ENCODE assay signal across 15 cellular contexts in genomic region chr9:109801484-109801883, GRCh38.
"Had no signal": no experiment of that assay in that cellular context is flagged by ENCODE, and none has a peak within 500 bp of the region (broad histone marks: within the 10 kb centered on the region; RNA-seq: fewer than 3 reads in every experiment).

No MANE protein-coding gene starts in this region.

- H3K9me3 ChIP-seq: prostate gland, sigmoid colon, testis had no signal

- H3K4me1 ChIP-seq: parathyroid adenoma, prostate gland, testis had no signal

- H3K36me3 ChIP-seq: prostate gland, sigmoid colon had no signal

- H3K4me3 ChIP-seq: lung, prostate gland, sigmoid colon, skin epidermis, testis had no signal

- H3K27me3 ChIP-seq: sigmoid colon, testis had no signal

- DNase-seq: effector memory CD4-positive, alpha-beta T cell; mesendoderm; naive B cell; occipital lobe; sigmoid colon; stimulated activated CD4-positive, alpha-beta T cell treated with anti-CD3 and anti-CD28 coated beads, Interleukin-2, amount 100 ng/mL, for 24 hours; stimulated activated CD4-positive, alpha-beta T cell treated with anti-CD3 and anti-CD28 coated beads, Interleukin-4, amount 100 ng/mL, for 4 hours; stimulated activated naive B cell treated with anti-CD40 and anti-IgM and Interleukin-4, amounts not matched to agents 10 μg/mL and 1 μg/mL and 100 μg/mL, for 72 hours; stimulated activated naive CD8-positive, alpha-beta T cell treated with anti-CD3 and anti-CD28 coated beads, Interleukin-15, amount 100 ng/mL, for 72 hours; testis had no signal

- ATAC-seq: esophagus mucosa; stimulated activated naive B cell treated with anti-CD40 and anti-IgM and Interleukin-4, amounts not matched to agents 10 μg/mL and 1 μg/mL and 100 μg/mL, for 72 hours; stimulated activated naive CD8-positive, alpha-beta T cell treated with anti-CD3 and anti-CD28 coated beads, Interleukin-15, amount 100 ng/mL, for 72 hours had no signal

- H3K27ac ChIP-seq: parathyroid adenoma, prostate gland, sigmoid colon, skin epidermis, testis had no signal
